ENCODE assay signal across 3 cellular contexts in genomic region chr22:20222764-20223420, GRCh38.
TF ChIP-seq lines count a peak whose summit lies in the region.

No MANE protein-coding gene starts in this region.

TF ChIP-seq in liver, 16 proteins besides CTCF, POLR2A, EP300 and RAD21:
- TF ChIP-seq FOXA1 (IDR thresholded peaks at IDR 0.05) = no peak
- no peak for TF ChIP-seq MAX (IDR thresholded peaks at IDR 0.05)
- no peak for TF ChIP-seq SP1 (IDR thresholded peaks at IDR 0.05)
- TF ChIP-seq EGR1 (IDR thresholded peaks at IDR 0.05; ENCODE audit: low read depth in 2 of 2) = no peak
- TF ChIP-seq ZBTB33 (IDR thresholded peaks at IDR 0.05) = no peak
- no peak for TF ChIP-seq YY1 (IDR thresholded peaks at IDR 0.05)
- no peak for TF ChIP-seq ATF3 (IDR thresholded peaks at IDR 0.05)
- TF ChIP-seq REST (IDR thresholded peaks at IDR 0.05) = no peak
- TF ChIP-seq GABPA (IDR thresholded peaks at IDR 0.05 in 1 of 2, conservative IDR thresholded peaks at IDR 0.05 in 1 of 2) = no peak
- TF ChIP-seq NR2F2 (IDR thresholded peaks at IDR 0.05) = no peak
- TF ChIP-seq HNF4A (conservative IDR thresholded peaks at IDR 0.05) = no peak
- no peak for TF ChIP-seq FOXA2 (IDR thresholded peaks at IDR 0.05)
- no peak for TF ChIP-seq RXRA (IDR thresholded peaks at IDR 0.05)
- TF ChIP-seq HNF4G (IDR thresholded peaks at IDR 0.05) = no peak
- no peak for TF ChIP-seq JUND (IDR thresholded peaks at IDR 0.05)
- no peak for TF ChIP-seq TAF1 (conservative IDR thresholded peaks at IDR 0.05)

TF ChIP-seq in HepG2, 621 proteins besides CTCF, POLR2A, EP300 and RAD21:
- TF ChIP-seq NAIF1 (CRISPR knock-in tag; IDR thresholded peaks at IDR 0.05; ENCODE audit: borderline replicate concordance) (no peak), CENPBD1 (CRISPR knock-in tag; IDR thresholded peaks at IDR 0.05; ENCODE audit: borderline replicate concordance, low read depth) (no peak), RERE (CRISPR knock-in tag; IDR thresholded peaks at IDR 0.05; ENCODE audit: low read depth) (no peak), PHB2 (IDR thresholded peaks at IDR 0.05; ENCODE audit: partially characterized antibody) (no peak), ZNF180 (CRISPR knock-in tag; IDR thresholded peaks at IDR 0.05; ENCODE audit: borderline replicate concordance, low read depth) (no peak)
TF ChIP-seq in HepG2: peak in this region for 0.

TF ChIP-seq in H1, 55 proteins besides CTCF, POLR2A, EP300 and RAD21:
- TF ChIP-seq MAFK (IDR thresholded peaks at IDR 0.05; ENCODE audit: low read depth, low read length) (no peak), EZH2 (IDR thresholded peaks at IDR 0.05; ENCODE audit: low read depth, low read length, severe bottlenecking) (no peak), NANOG (IDR thresholded peaks at IDR 0.05; ENCODE audit: insufficient read depth, low read depth, low read length, poor library complexity, severe bottlenecking) (no peak), HDAC6 (IDR thresholded peaks at IDR 0.05; ENCODE audit: low read depth, low read length) (no peak), CEBPB (IDR thresholded peaks at IDR 0.05; ENCODE audit: low read depth, low read length) (no peak), TAF1 (IDR thresholded peaks at IDR 0.05; ENCODE audit: low read depth, low read length) (no peak), KDM5A (IDR thresholded peaks at IDR 0.05; ENCODE audit: low read length) (no peak), SP4 (IDR thresholded peaks at IDR 0.05; ENCODE audit: low read length) (no peak), CTBP2 (IDR thresholded peaks at IDR 0.05; ENCODE audit: borderline replicate concordance, insufficient read depth, insufficient read length, low read length) (no peak)
TF ChIP-seq in H1: peak in this region for 0.
